8 cellular contexts compared by ENCODE assay signal in the genomic region with DNA sequence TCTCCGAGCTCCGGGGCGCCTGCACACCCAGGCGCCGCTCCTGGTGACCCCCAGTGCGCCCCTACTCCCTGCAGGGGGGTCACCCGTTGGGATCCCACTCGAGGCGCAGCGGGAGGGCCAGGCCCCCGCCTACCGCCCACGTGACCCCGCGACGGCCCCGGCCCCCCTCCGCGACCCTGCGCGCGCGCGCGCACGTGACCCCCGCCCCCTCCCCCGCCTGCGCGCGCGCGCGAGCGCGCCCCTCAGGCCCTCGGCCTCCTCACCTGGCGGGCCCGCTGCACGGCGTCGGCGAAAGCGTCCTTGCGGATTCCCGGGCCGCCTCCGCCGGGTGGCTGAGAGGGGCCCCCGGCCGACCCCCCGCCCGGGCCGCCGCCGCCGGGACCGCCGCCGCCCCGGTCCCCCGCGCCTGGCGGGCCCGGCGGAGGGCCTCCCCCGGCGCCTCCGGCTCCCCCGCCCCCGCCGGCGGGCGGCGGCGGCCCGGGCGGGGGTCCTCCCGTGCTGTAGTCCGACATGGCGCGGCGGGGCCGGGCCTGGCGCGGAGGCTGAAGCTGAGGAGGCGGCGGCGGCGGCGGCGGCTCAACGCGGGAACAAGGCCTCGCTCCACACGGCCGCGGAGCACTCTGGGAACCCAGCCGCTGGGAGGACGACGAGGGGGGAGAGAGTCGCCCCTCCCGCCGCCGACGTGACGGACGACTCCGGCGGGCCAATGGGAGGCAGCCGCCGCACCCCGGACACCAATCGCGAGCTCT. TPM values are rescaled to one million over a fixed set of nuclear protein-coding genes. Genes with fewer than 3 reads are reported as not detected.
DNase-seq lines count a peak whose midpoint lies in the region; ATAC-seq, FAIRE-seq and TF ChIP-seq lines count a peak whose summit lies in the region.

A gene with protein sequence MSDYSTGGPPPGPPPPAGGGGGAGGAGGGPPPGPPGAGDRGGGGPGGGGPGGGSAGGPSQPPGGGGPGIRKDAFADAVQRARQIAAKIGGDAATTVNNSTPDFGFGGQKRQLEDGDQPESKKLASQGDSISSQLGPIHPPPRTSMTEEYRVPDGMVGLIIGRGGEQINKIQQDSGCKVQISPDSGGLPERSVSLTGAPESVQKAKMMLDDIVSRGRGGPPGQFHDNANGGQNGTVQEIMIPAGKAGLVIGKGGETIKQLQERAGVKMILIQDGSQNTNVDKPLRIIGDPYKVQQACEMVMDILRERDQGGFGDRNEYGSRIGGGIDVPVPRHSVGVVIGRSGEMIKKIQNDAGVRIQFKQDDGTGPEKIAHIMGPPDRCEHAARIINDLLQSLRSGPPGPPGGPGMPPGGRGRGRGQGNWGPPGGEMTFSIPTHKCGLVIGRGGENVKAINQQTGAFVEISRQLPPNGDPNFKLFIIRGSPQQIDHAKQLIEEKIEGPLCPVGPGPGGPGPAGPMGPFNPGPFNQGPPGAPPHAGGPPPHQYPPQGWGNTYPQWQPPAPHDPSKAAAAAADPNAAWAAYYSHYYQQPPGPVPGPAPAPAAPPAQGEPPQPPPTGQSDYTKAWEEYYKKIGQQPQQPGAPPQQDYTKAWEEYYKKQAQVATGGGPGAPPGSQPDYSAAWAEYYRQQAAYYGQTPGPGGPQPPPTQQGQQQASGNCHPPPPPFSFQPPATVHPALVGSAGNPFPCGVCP (minus strand): TSS at position 622 of the 749 bp plus-strand sequence. CDS start 110 bp downstream, at position 512.

- TF ChIP-seq CTCF in AG04450 (IDR thresholded peaks at IDR 0.05; ENCODE audit: low read depth, low read length) (no peak), WI38 (IDR thresholded peaks at IDR 0.05; ENCODE audit: low read depth, low read length) (no peak), H1 (IDR thresholded peaks at IDR 0.05; ENCODE audit: control extremely low read depth in 1 of 3, insufficient read depth in 1 of 3, low read depth in 1 of 3, low read length in 3 of 3) (no peak), mucosa of descending colon (IDR thresholded peaks at IDR 0.05) (no peak)

- no peaks in the 10 kb centered on the region for H3K9me2 ChIP-seq in GM23248 (ENCODE audit: insufficient read depth)

- POLR2A ChIA-PET in AG04450 (lab: Yijun Ruan, JAX) (interaction anchor here (0.6 to 1.7 kb wide), 7 partner anchors 12 to 787 kb away, joined by 3 to 15 read pairs (median 5); a partner anchor contains a TSS), H1 (lab: Charles Lee; ENCODE audit: partially characterized antibody) (interaction anchor here (0.6 to 2.3 kb wide), 29 partner anchors 9 to 339 kb away, joined by 3 to 15 read pairs (median 4); a partner anchor contains a TSS)

- peak within 1 kb of the TSS; percentile 67 for H3K18ac ChIP-seq in H1 (ENCODE audit: extremely low read depth, low read length)

- TF ChIP-seq POLR2A in H1 (IDR thresholded peaks at IDR 0.05; ENCODE audit: control extremely low read depth in 1 of 2, low read depth in 2 of 2, low read length in 2 of 2) = peak in 1 of 2 experiments; percentile 52; a peak in 2 of 3 replicates

- peaks cover 8% of the 10 kb centered on the region for H3K23me2 ChIP-seq in H1 (ENCODE audit: low read depth, low read length)

- CTCF ChIA-PET in AG04450 (lab: Charles Lee) (no interaction called here), H1 (lab: Charles Lee; ENCODE audit: partially characterized antibody) (interaction anchor here (0.9 to 1.0 kb wide), 2 partner anchors 48 to 108 kb away, joined by 3 read pairs; no protein-coding TSS in a partner anchor)

- no peak within 1 kb of the TSS for H3K23ac ChIP-seq in H1 (ENCODE audit: insufficient read length)

- FAIRE-seq in H1 (lab: Jason Lieb, UNC) = no peak

- peaks cover 48% of the 10 kb centered on the region for H3K79me2 ChIP-seq in GM23248 (ENCODE audit: insufficient read depth)
- H3K79me2 ChIP-seq in H1 (ENCODE audit: control insufficient read depth in 1 of 2, insufficient read depth in 2 of 2, low read length in 2 of 2) = peaks cover 34 to 48% of the 10 kb centered on the region in 2 experiments

- H3K9me3 ChIP-seq in AG04450 (ENCODE audit: control insufficient read depth, insufficient read depth, low read length) = peaks cover 11% of the 10 kb centered on the region
- no peaks in the 10 kb centered on the region for H3K9me3 ChIP-seq in GM23248 (ENCODE audit: low read depth)
- H3K9me3 ChIP-seq in H1 (ENCODE audit: insufficient read depth in 2 of 2, low read depth in 1 of 2, low read length in 1 of 2) = peaks cover 0 to 5% of the 10 kb centered on the region in 2 experiments; a peak in 2 of 4 replicates
- H3K9me3 ChIP-seq in mucosa of descending colon = no peaks in the 10 kb centered on the region
- no peaks in the 10 kb centered on the region for H3K9me3 ChIP-seq in thymus (ENCODE audit: control insufficient read depth)

- peaks cover 10% of the 10 kb centered on the region for H3K79me1 ChIP-seq in H1 (ENCODE audit: low read depth, low read length)

- H2BK5ac ChIP-seq in H1 (ENCODE audit: low read depth, low read length) = peak within 1 kb of the TSS; percentile 71; the same call in 1 of the 2 replicates

- H3K56ac ChIP-seq in H1 (replicated peaks; ENCODE audit: insufficient read length, low read depth, low read length) = peak within 1 kb of the TSS; percentile 77

- H3K4me3 ChIP-seq in AG04450 (ENCODE audit: low read depth, low read length) (peak within 1 kb of the TSS; percentile 96), GM23248 (peak within 1 kb of the TSS; percentile 100), WI38 (ENCODE audit: low read depth, low read length) (peak within 1 kb of the TSS; percentile 94), H1 (ENCODE audit: extremely low read depth in 1 of 4, insufficient read depth in 2 of 4, low read depth in 3 of 4, low read length in 4 of 4) (peak within 1 kb of the TSS; percentile 77 to 100 (median 96)), mucosa of descending colon (peak within 1 kb of the TSS; percentile 61), thymus (ENCODE audit: low read length) (peak within 1 kb of the TSS; percentile 83)

- H2AK5ac ChIP-seq in H1 (ENCODE audit: low read depth, low read length) = peak within 1 kb of the TSS; percentile 91; the same call in 1 of the 2 replicates

- peak within 1 kb of the TSS; percentile 71; the same call in 1 of the 2 replicates for H2BK12ac ChIP-seq in H1 (ENCODE audit: low read depth, low read length)

- H3K27ac ChIP-seq in AG04450 (ENCODE audit: low read depth, low read length) (peak within 1 kb of the TSS; percentile 90), GM23248 (peak within 1 kb of the TSS; percentile 63), H1 (ENCODE audit: low read depth, low read length) (peak within 1 kb of the TSS; percentile 65), thymus (ENCODE audit: low read depth) (peak within 1 kb of the TSS; percentile 90)

- no peak within 1 kb of the TSS for H3K14ac ChIP-seq in H1 (ENCODE audit: insufficient read length)

- H3K9ac ChIP-seq in GM23248 (peak within 1 kb of the TSS; percentile 94), H1 (replicated peaks in 1 of 4; ENCODE audit: extremely low read depth in 1 of 4, low read depth in 3 of 4, low read length in 3 of 4) (peak within 1 kb of the TSS; percentile 68 to 98 (median 78))

- TF ChIP-seq EP300 in H1 (IDR thresholded peaks at IDR 0.05; ENCODE audit: borderline replicate concordance in 1 of 2, low read depth in 2 of 2, low read length in 2 of 2) = no peak

- H3K27me3 ChIP-seq in AG04450 (ENCODE audit: control insufficient read depth, insufficient read depth, low read length) (no peaks in the 10 kb centered on the region), GM23248 (replicated peaks; ENCODE audit: insufficient read depth) (no peaks in the 10 kb centered on the region), H1 (replicated peaks in 1 of 4; ENCODE audit: control insufficient read depth in 3 of 4, extremely low read depth in 1 of 4, insufficient read depth in 3 of 4, low read length in 3 of 4) (no peaks in the 10 kb centered on the region; a peak in 1 of 7 replicates), thymus (ENCODE audit: control insufficient read depth, insufficient read depth) (no peaks in the 10 kb centered on the region)

- intact Hi-C loops in mucosa of descending colon (cut with DNase I, micrococcal nuclease) = no loop called here

- no peak for TF ChIP-seq RAD21 in H1 (IDR thresholded peaks at IDR 0.05 in 1 of 2, conservative IDR thresholded peaks at IDR 0.05 in 1 of 2; ENCODE audit: low read depth in 2 of 2, low read length in 2 of 2)

- H4K5ac ChIP-seq in H1 (ENCODE audit: insufficient read length, low read depth, low read length) = peak within 1 kb of the TSS; percentile 73

- ATAC-seq in mucosa of descending colon (no peak), HG03571 (IDR thresholded peaks at IDR 0.05; ENCODE audit: unreplicated experiment) (no peak)

- H2BK15ac ChIP-seq in H1 (ENCODE audit: low read length) = 0 out of 2 replicates have a peak within 1 kb of the TSS, but pooled peaks have one; percentile 72

- DNase-seq in AG04450 (ENCODE audit: low read depth, low spot score) (no peak), GM23248 (peak; percentile 42), H1 (ENCODE audit: low read depth in 1 of 2, low spot score in 2 of 2) (peak in 1 of 2 experiments; percentile 59), mucosa of descending colon (peak in 1 of 3 donors; percentile 61), HCEC 1CT (no peak)

- peak within 1 kb of the TSS; percentile 88 for H2AFZ ChIP-seq in GM23248
- H2AFZ ChIP-seq in H1 (ENCODE audit: low read length) = 0 out of 2 replicates have a peak within 1 kb of the TSS, but pooled peaks have one; percentile 6

- H4K91ac ChIP-seq in H1 (replicated peaks; ENCODE audit: insufficient read length, low read length) = peak within 1 kb of the TSS; percentile 93

- H3K36me3 ChIP-seq in GM23248 (ENCODE audit: low read depth) (peaks cover 12% of the 10 kb centered on the region; the same call in 1 of the 2 replicates), H1 (ENCODE audit: control insufficient read depth in 2 of 4, insufficient read depth in 4 of 4, low read length in 3 of 4) (peaks cover 21 to 30% (median 28%) of the 10 kb centered on the region in 4 experiments), mucosa of descending colon (ENCODE audit: low read depth) (peaks cover 12% of the 10 kb centered on the region), thymus (ENCODE audit: control insufficient read depth, insufficient read depth) (peaks cover 28% of the 10 kb centered on the region)

- peak within 1 kb of the TSS; percentile 90 for H2BK120ac ChIP-seq in H1 (replicated peaks; ENCODE audit: low read depth, low read length)

- no peaks in the 10 kb centered on the region; the same call in 1 of the 2 replicates for H3F3A ChIP-seq in GM23248 (ENCODE audit: insufficient read depth)

- WGBS in GM23248 (ENCODE audit: low coverage in 1 of 2, low lambda C conversion rate in 2 of 2, missing lambda C conversion rate in 2 of 2), 2 experiments = 1 to 2% methylated on average over 27 to 58 of the region's 115 CpGs
- WGBS in H1 (ENCODE audit: extremely low coverage in 1 of 2, insufficient coverage in 1 of 2, insufficient read length in 1 of 2, insufficient replicate concordance in 2 of 2, low coverage in 1 of 2, low lambda C conversion rate in 2 of 2, missing lambda C conversion rate in 1 of 2), 2 experiments = 1% methylated on average over 23 of the region's 115 CpGs; no CpG with 5 or more reads in 1 of the 2 experiments
- under 1% methylated on average over 112 of the region's 115 CpGs for WGBS in thymus

- H4K20me1 ChIP-seq in GM23248 (ENCODE audit: insufficient read depth) = peaks cover 11% of the 10 kb centered on the region
- H4K20me1 ChIP-seq in H1 (replicated peaks in 1 of 2; ENCODE audit: control insufficient read depth in 1 of 2, insufficient read depth in 2 of 2, low read length in 2 of 2) = peaks cover 44 to 46% of the 10 kb centered on the region in 2 experiments

- in situ Hi-C loops in GM23248 (cut with MboI) = no loop called here

- H4K8ac ChIP-seq in H1 (ENCODE audit: extremely low read depth, insufficient read depth, low read length) = peak within 1 kb of the TSS; percentile 96

- H3K4ac ChIP-seq in H1 (replicated peaks; ENCODE audit: insufficient read length, low read depth, low read length) = peak within 1 kb of the TSS; percentile 48

- no peak within 1 kb of the TSS for H2BK20ac ChIP-seq in H1 (ENCODE audit: low read length)

- H3K4me2 ChIP-seq in GM23248 (ENCODE audit: unreplicated experiment) (peak within 1 kb of the TSS; percentile 99), H1 (ENCODE audit: insufficient read depth in 1 of 2, low read depth in 2 of 2, low read length in 2 of 2) (peak within 1 kb of the TSS; percentile 90 to 95)

- H3K4me1 ChIP-seq in GM23248 (ENCODE audit: insufficient read depth) (peaks cover 12% of the 10 kb centered on the region), H1 (replicated peaks in 1 of 4; ENCODE audit: control insufficient read depth in 3 of 4, insufficient read depth in 4 of 4, low read length in 3 of 4) (peaks cover 0 to 4% (median 0%) of the 10 kb centered on the region in 4 experiments; a peak in 2 of 7 replicates), mucosa of descending colon (ENCODE audit: low read depth) (peaks cover 19% of the 10 kb centered on the region), thymus (ENCODE audit: control insufficient read depth, insufficient read depth, low read length) (peaks cover 14% of the 10 kb centered on the region)

RNA-seq across cellular contexts. Expression of the gene that starts here (rescaled TPM):
- 57.0 and 66.7 TPM in 2 replicates for polyA plus RNA-seq in AG04450 (2011; rRNA removed)
- polyA minus RNA-seq in AG04450 (2011; rRNA and poly(A)+ RNA removed) = 93.2 and 100 TPM in 2 replicates
- total RNA-seq in GM23248 (2014; rRNA removed; shearing (Covaris generic)) = 55.1 and 61.6 TPM in 2 replicates
- polyA plus RNA-seq in GM23248 (2016; fragmentation: Nextera tagmentation; extraction: Ambion mirVana) = 16.9 and 17.3 TPM in 2 replicates
- total RNA-seq in H1 (2021; fragmentation: NEBNext Ultra II Directional; extraction: Animal tissue kit (Norgen Biotek cat#: 25700)) = 573 and 582 TPM in 2 replicates
- 143 and 235 TPM in 2 replicates for polyA plus RNA-seq in H1 (2011; rRNA removed)
- polyA plus RNA-seq in H1 (2011; cell fraction: cytosol; rRNA removed) = 164 TPM
- polyA plus RNA-seq in H1 (2011; cell fraction: nucleus; rRNA removed) = 312 TPM
- 535 to 570 TPM (median 550 TPM) in 4 replicates for polyA plus RNA-seq in H1 (2012, experiment 1 of 2)
- polyA plus RNA-seq in H1 (2012, experiment 2 of 2) = 371 TPM
- polyA plus RNA-seq in H1 (2013, experiment 1 of 2) = 276 TPM
- 265 TPM for polyA plus RNA-seq in H1 (2013, experiment 2 of 2)
- polyA minus RNA-seq in H1 (2011; rRNA and poly(A)+ RNA removed) = 157 and 182 TPM in 2 replicates
- 249 TPM for polyA minus RNA-seq in H1 (2011; cell fraction: cytosol; rRNA and poly(A)+ RNA removed)
- 152 TPM for polyA minus RNA-seq in H1 (2011; cell fraction: nucleus; rRNA and poly(A)+ RNA removed)
- 100 to 1,000 TPM; 187 to 241 (median 236) TPM for total RNA-seq in mucosa of descending colon
- polyA plus RNA-seq in thymus = 93.1 TPM
